In genomic region chr2:59399126-59399525, GRCh38 we compare ENCODE assay signal across 1 cellular context.
A peak's percentile ranks its signal among the peaks of the same experiment; 100 is the strongest.
TF ChIP-seq lines count a peak whose summit lies in the region.

No MANE protein-coding gene starts in this region.

TF ChIP-seq in HepG2, 621 proteins besides CTCF, POLR2A, EP300 and RAD21:
- TF ChIP-seq ZBTB40 (IDR thresholded peaks at IDR 0.05) (peak; percentile 90), ZBTB40 (CRISPR knock-in tag; IDR thresholded peaks at IDR 0.05) (no peak), ZNF232 (CRISPR knock-in tag; IDR thresholded peaks at IDR 0.05; ENCODE audit: borderline replicate concordance) (no peak)
